ENCODE assay signal across 8 cellular contexts in genomic region chr2:38751847-38752410, GRCh38. TPM values are rescaled to one million over a fixed set of nuclear protein-coding genes. Genes with fewer than 3 reads are reported as not detected.
A peak's percentile ranks its signal among the peaks of the same experiment; 100 is the strongest.
DNase-seq lines count a peak whose midpoint lies in the region; ATAC-seq, FAIRE-seq and TF ChIP-seq lines count a peak whose summit lies in the region.

No MANE protein-coding gene starts in this region.

- H3K36me3 ChIP-seq in ACC112 (ENCODE audit: insufficient read depth, low read length) (peaks cover 31% of the 10 kb centered on the region), H7 (replicated peaks; ENCODE audit: control insufficient read depth, insufficient read depth, low read length) (peaks cover 20% of the 10 kb centered on the region), SU-DHL-6 (ENCODE audit: low read length) (peaks cover 33% of the 10 kb centered on the region)

- H3F3A ChIP-seq in SU-DHL-6 (ENCODE audit: insufficient read depth) = peaks cover 37% of the 10 kb centered on the region

- no peaks in the 10 kb centered on the region for H3K27me3 ChIP-seq in ACC112 (ENCODE audit: insufficient read depth, low read length)
- no peaks in the 10 kb centered on the region for H3K27me3 ChIP-seq in H7 (ENCODE audit: control insufficient read depth, insufficient read depth, low read length)
- no peaks in the 10 kb centered on the region for H3K27me3 ChIP-seq in SU-DHL-6 (ENCODE audit: low read length)

- peaks cover 32% of the 10 kb centered on the region for H4K20me1 ChIP-seq in SU-DHL-6 (ENCODE audit: low read depth, low read length)

- peak overlapping the region; percentile 97 for H3K9ac ChIP-seq in SU-DHL-6 (ENCODE audit: low read length)

- no peaks in the 10 kb centered on the region for H3K9me3 ChIP-seq in SU-DHL-6 (ENCODE audit: insufficient read depth, low read length)

- TF ChIP-seq CTCF in SU-DHL-6 (IDR thresholded peaks at IDR 0.05; ENCODE audit: insufficient read depth, low read length, poor library complexity, severe bottlenecking) (no peak), fibroblast of pulmonary artery (IDR thresholded peaks at IDR 0.05; ENCODE audit: low read length, missing control alignments) (no peak), retinal pigment epithelial cell (conservative IDR thresholded peaks at IDR 0.05; ENCODE audit: low read depth, low read length) (no peak)

- FAIRE-seq in GM19239 (lab: Jason Lieb, UNC) = no peak

- peak overlapping the region; percentile 70 for H3K27ac ChIP-seq in ACC112 (ENCODE audit: low read depth, low read length)
- H3K27ac ChIP-seq in SU-DHL-6 (ENCODE audit: low read depth, low read length) = peak overlapping the region; percentile 28

- peak overlapping the region; percentile 83 for H3K4me2 ChIP-seq in SU-DHL-6 (ENCODE audit: low read depth, low read length, poor library complexity, severe bottlenecking)

- DNase-seq in H7 (peak; percentile 54), fibroblast of pulmonary artery (ENCODE audit: low read depth) (no peak), retinal pigment epithelial cell (ENCODE audit: low read depth) (no peak), GM19239 (ENCODE audit: insufficient read length, low spot score) (no peak)

- H2AFZ ChIP-seq in ACC112 (ENCODE audit: low read length, unreplicated experiment) (peak overlapping the region; percentile 91), SU-DHL-6 (ENCODE audit: low read depth, low read length, severe bottlenecking) (peak overlapping the region; percentile 93)

- peaks cover 30% of the 10 kb centered on the region for H3K4me1 ChIP-seq in ACC112 (ENCODE audit: control insufficient read depth, insufficient read depth, low read length, unreplicated experiment)

- peaks cover 42% of the 10 kb centered on the region for H3K79me2 ChIP-seq in ACC112 (ENCODE audit: control insufficient read depth, insufficient read depth, low read length, unreplicated experiment)
- peaks cover 43% of the 10 kb centered on the region for H3K79me2 ChIP-seq in SU-DHL-6 (ENCODE audit: insufficient read depth, low read length)

- ATAC-seq in GM21619 (IDR thresholded peaks at IDR 0.05; ENCODE audit: unreplicated experiment) = no peak
- ATAC-seq in HG03025 (IDR thresholded peaks at IDR 0.05; ENCODE audit: low FRiP score, unreplicated experiment) = no peak

- no peaks in the 10 kb centered on the region for H3K9me2 ChIP-seq in SU-DHL-6 (replicated peaks; ENCODE audit: insufficient read depth, low read length)

- H3K4me3 ChIP-seq in ACC112 (ENCODE audit: low read depth, low read length) (peak overlapping the region; percentile 87), H7 (ENCODE audit: insufficient read depth, low read depth, low read length) (peak overlapping the region; percentile 42), SU-DHL-6 (ENCODE audit: insufficient read depth, low read length, poor library complexity, severe bottlenecking) (peak overlapping the region; percentile 93), fibroblast of pulmonary artery (replicated peaks; ENCODE audit: low read depth, low read length) (peak overlapping the region; percentile 99), retinal pigment epithelial cell (ENCODE audit: low read length) (peak overlapping the region; percentile 65)

RNA-seq across cellular contexts. Expression of gene SRSF7, which starts 0.8 kb away (rescaled TPM):
- total RNA-seq in H7 (2014; rRNA removed; shearing (Covaris generic)) = 140 and 206 TPM in 2 replicates

RNA-seq across cellular contexts. Expression of gene GEMIN6, which starts 26.1 kb away (rescaled TPM):
- 17.6 and 22.2 TPM in 2 replicates for total RNA-seq in H7 (2014; rRNA removed; shearing (Covaris generic))

Comparison
In these comparisons a context has a peak if more than half of its experiments do, and no peak if none do; other contexts are left out.
1. H3K4me3 ChIP-seq: peak in every context shown above with its lines; median percentile 99 in fibroblast of pulmonary artery; 93 in SU-DHL-6; 87 in ACC112; 65 in retinal pigment epithelial cell; 42 in H7.